In genomic region chr3:4589475-4590111, GRCh38 we compare ENCODE assay signal across 22 cellular contexts.
DNase-seq lines count a peak whose midpoint lies in the region; ATAC-seq and TF ChIP-seq lines count a peak whose summit lies in the region.
"Had no signal": no experiment of that assay in that cellular context is flagged by ENCODE, and none has a peak within 500 bp of the region (broad histone marks: within the 10 kb centered on the region; RNA-seq: fewer than 3 reads in every experiment).

No MANE protein-coding gene starts in this region.

- no peaks in the 10 kb centered on the region for H3K27me3 Mint-ChIP-seq in activated CD4-positive, alpha-beta T cell treated with anti-CD3 and anti-CD28 coated beads for 36 hours

- CTCF ChIA-PET in activated CD4-positive, alpha-beta T cell treated with anti-CD3 and anti-CD28 coated beads for 36 hours (lab: Charles Lee), result interaction anchor here (0.6 to 2.4 kb wide), 3 partner anchors 44 to 465 kb away, joined by 3 to 11 read pairs (median 4); no protein-coding TSS in a partner anchor

- H3K27ac ChIP-seq in ascending aorta (peak overlapping the region; percentile 41 to 67), right cardiac atrium (ENCODE audit: low read length) (peak overlapping the region; percentile 48), testis (peak overlapping the region in 1 of 2 donors; percentile 18)
- H3K27ac ChIP-seq: 22Rv1, hepatocyte, right lobe of liver, WERI-Rb-1 had no signal

- no peak overlapping the region for H3K4me3 ChIP-seq in ascending aorta
- H3K4me3 ChIP-seq in right cardiac atrium (ENCODE audit: low read length), result no peak overlapping the region
- H3K4me3 ChIP-seq in testis, result no peak overlapping the region
- H3K4me3 ChIP-seq: hepatocyte, right lobe of liver had no signal

- no peak for DNase-seq in activated CD4-positive, alpha-beta T cell treated with anti-CD3 and anti-CD28 coated beads for 36 hours
- DNase-seq in activated CD4-positive, alpha-beta T cell treated with anti-CD3 and anti-CD28 coated beads for 1 hour, result no peak
- DNase-seq in ascending aorta (ENCODE audit: low spot score in 2 of 2) (no peak), right cardiac atrium (peak in 1 of 3 donors; percentile 78), testis (peak; percentile 46), NCI-H146 treated with DMSO at 0.1 percent for 48 hours (lab: John Stamatoyannopoulos, UW; ENCODE audit: unreplicated experiment) (no peak), NCI-H2029 (lab: John Stamatoyannopoulos, UW) (no peak), NCI-H2081 (lab: John Stamatoyannopoulos, UW) (no peak)
- DNase-seq: activated CD8-positive, alpha-beta memory T cell treated with anti-CD3 and anti-CD28 coated beads for 24 hours; activated effector memory CD4-positive, alpha-beta T cell treated with Interleukin-2 at 50 U/mL for 16 hours; amniotic stem cell; KG1; NCI-H1048; NCI-H524; nucleus accumbens; right lobe of liver; SHP77; stimulated activated naive CD8-positive, alpha-beta T cell treated with anti-CD3 and anti-CD28 coated beads, Interleukin-15, Interleukin-2, amounts not matched to agents 100 U/mL and 50 U/mL, for 24 hours; WERI-Rb-1 had no signal

- peaks cover 0 to 18% of the 10 kb centered on the region in 2 donors for H3K4me1 ChIP-seq in ascending aorta
- H3K4me1 ChIP-seq in right cardiac atrium (ENCODE audit: control insufficient read depth, insufficient read depth, low read length), result peaks cover 13% of the 10 kb centered on the region
- peaks cover 19% of the 10 kb centered on the region for H3K4me1 ChIP-seq in testis

- no peak for ATAC-seq in activated CD4-positive, alpha-beta T cell treated with anti-CD3 and anti-CD28 coated beads for 36 hours
- peak; percentile 54 to 82 for ATAC-seq in right cardiac atrium
- ATAC-seq: right lobe of liver; stimulated activated naive CD8-positive, alpha-beta T cell treated with anti-CD3 and anti-CD28 coated beads, Interleukin-15, Interleukin-2, amounts not matched to agents 100 U/mL and 50 U/mL, for 24 hours had no signal

- intact Hi-C loops in activated CD4-positive, alpha-beta T cell treated with anti-CD3 and anti-CD28 coated beads for 36 hours (cut with DNase I, micrococcal nuclease), result no loop called here
- intact Hi-C loops in ascending aorta (cut with DNase I), result loop anchor here (5.0 to 10.0 kb wide), 2 partner anchors 43 to 435 kb away; no protein-coding TSS in a partner anchor
- intact Hi-C loops in right cardiac atrium (cut with DNase I), result no loop called here
- intact Hi-C loops in testis (cut with DNase I; ENCODE audit: low total_unique reads), result no loop called here

- 36% methylated on average over 4 of the region's 4 CpGs for WGBS in right cardiac atrium
- WGBS in testis, 2 donors, result 46 to 69% methylated on average over 4 of the region's 4 CpGs

- TF ChIP-seq POLR2A in testis (IDR thresholded peaks at IDR 0.05), result no peak

- no peaks in the 10 kb centered on the region for H3K9me3 ChIP-seq in ascending aorta
- H3K9me3 ChIP-seq in right cardiac atrium (ENCODE audit: control insufficient read depth, low read length), result no peaks in the 10 kb centered on the region
- H3K9me3 ChIP-seq in testis, result no peaks in the 10 kb centered on the region
- H3K9me3 ChIP-seq: right lobe of liver had no signal

- H3K27ac Mint-ChIP-seq in activated CD4-positive, alpha-beta T cell treated with anti-CD3 and anti-CD28 coated beads for 36 hours, result peak overlapping the region; percentile 7
- H3K27ac Mint-ChIP-seq: T-helper 1 cell treated with Interleukin-12 subunit alpha and Interleukin-12 subunit beta and Interleukin-4 antibody, amounts not matched to agents 30 μg/mL and 1 μg/mL, for 36 hours had no signal

- no peak for TF ChIP-seq CTCF in ascending aorta (IDR thresholded peaks at IDR 0.05)
- TF ChIP-seq CTCF in testis (IDR thresholded peaks at IDR 0.05), result no peak

- H3K36me3 ChIP-seq in ascending aorta, result no peaks in the 10 kb centered on the region
- no peaks in the 10 kb centered on the region for H3K36me3 ChIP-seq in testis (ENCODE audit: low read depth, missing control alignments)
- H3K36me3 ChIP-seq: right lobe of liver, WERI-Rb-1 had no signal

- H3K4me3 Mint-ChIP-seq in activated CD4-positive, alpha-beta T cell treated with anti-CD3 and anti-CD28 coated beads for 36 hours, result no peak overlapping the region
- H3K4me3 Mint-ChIP-seq: T-helper 1 cell treated with Interleukin-12 subunit alpha and Interleukin-12 subunit beta and Interleukin-4 antibody, amounts not matched to agents 30 μg/mL and 1 μg/mL, for 36 hours had no signal

- H3K9me3 Mint-ChIP-seq in activated CD4-positive, alpha-beta T cell treated with anti-CD3 and anti-CD28 coated beads for 36 hours (ENCODE audit: low read depth), result peaks cover 2% of the 10 kb centered on the region

- peaks cover 52% of the 10 kb centered on the region for H3K4me1 Mint-ChIP-seq in activated CD4-positive, alpha-beta T cell treated with anti-CD3 and anti-CD28 coated beads for 36 hours

- no peaks in the 10 kb centered on the region for H3K27me3 ChIP-seq in ascending aorta
- no peaks in the 10 kb centered on the region for H3K27me3 ChIP-seq in right cardiac atrium (ENCODE audit: control insufficient read depth, insufficient read depth)
- no peaks in the 10 kb centered on the region for H3K27me3 ChIP-seq in testis
- H3K27me3 ChIP-seq: hepatocyte, right lobe of liver had no signal

- H3K36me3 Mint-ChIP-seq in activated CD4-positive, alpha-beta T cell treated with anti-CD3 and anti-CD28 coated beads for 36 hours (ENCODE audit: low read depth), result no peaks in the 10 kb centered on the region

- POLR2A ChIA-PET in activated CD4-positive, alpha-beta T cell treated with anti-CD3 and anti-CD28 coated beads for 36 hours (lab: Charles Lee), result no interaction called here
